In genomic region chr12:70260610-70261009, GRCh38 we compare ENCODE assay signal across 12 cellular contexts. TPM values are rescaled to one million over a fixed set of nuclear protein-coding genes. Genes with fewer than 3 reads are reported as not detected.
DNase-seq lines count a peak whose midpoint lies in the region; ATAC-seq and TF ChIP-seq lines count a peak whose summit lies in the region.
"Had no signal": no experiment of that assay in that cellular context is flagged by ENCODE, and none has a peak within 500 bp of the region (broad histone marks: within the 10 kb centered on the region; RNA-seq: fewer than 3 reads in every experiment).

No MANE protein-coding gene starts in this region.

- peaks cover 2% of the 10 kb centered on the region for H3K9me3 Mint-ChIP-seq in CD4-positive, alpha-beta T cell
- H3K9me3 Mint-ChIP-seq in IgD-negative memory B cell, result no peaks in the 10 kb centered on the region
- peaks cover 13% of the 10 kb centered on the region for H3K9me3 Mint-ChIP-seq in activated naive CD8-positive, alpha-beta T cell treated with anti-CD3 and anti-CD28 coated beads for 36 hours
- no peaks in the 10 kb centered on the region; a peak in 1 of 5 replicates for H3K9me3 Mint-ChIP-seq in H9

- peaks cover 83% of the 10 kb centered on the region for H3K4me1 Mint-ChIP-seq in CD4-positive, alpha-beta T cell (ENCODE audit: low read depth)
- peaks cover 54 to 61% (median 59%) of the 10 kb centered on the region in 3 donors for H3K4me1 Mint-ChIP-seq in IgD-negative memory B cell
- H3K4me1 Mint-ChIP-seq in activated naive CD8-positive, alpha-beta T cell treated with anti-CD3 and anti-CD28 coated beads for 36 hours, result peaks cover 58% of the 10 kb centered on the region
- H3K4me1 Mint-ChIP-seq in H9, result peaks cover 45 to 46% of the 10 kb centered on the region in 2 experiments

- ATAC-seq in CD4-positive, alpha-beta T cell (ENCODE audit: poor library complexity), result no peak
- peak; percentile 71 for ATAC-seq in GM18861 (IDR thresholded peaks at IDR 0.05; ENCODE audit: unreplicated experiment)
- no peak for ATAC-seq in HG02678 (IDR thresholded peaks at IDR 0.05; ENCODE audit: unreplicated experiment)

- no peaks in the 10 kb centered on the region for H3K27me3 ChIP-seq in CD4-positive, alpha-beta T cell (ENCODE audit: control insufficient read depth, insufficient read depth, low read length)
- H3K27me3 ChIP-seq in H9 (ENCODE audit: insufficient read depth, low read length), result no peaks in the 10 kb centered on the region

- CTCF ChIA-PET in CD4-positive, alpha-beta T cell (lab: Charles Lee), result no interaction called here

- no peak overlapping the region for H3K4me2 ChIP-seq in H9 (ENCODE audit: insufficient read depth, insufficient read length, low read length)

- no peak for TF ChIP-seq CTCF in CD4-positive, alpha-beta T cell (IDR thresholded peaks at IDR 0.05)
- TF ChIP-seq CTCF in H9 (conservative IDR thresholded peaks at IDR 0.05), result no peak

- DNase-seq in CD4-positive, alpha-beta T cell, result no peak
- no peak for DNase-seq in activated naive CD8-positive, alpha-beta T cell treated with anti-CD3 and anti-CD28 coated beads for 36 hours
- DNase-seq in putamen (ENCODE audit: low spot score) (no peak), H9 (no peak)
- no peak for DNase-seq in effector CD8-positive, alpha-beta T cell (lab: John Stamatoyannopoulos, UW)
- DNase-seq: activated CD8-positive, alpha-beta memory T cell treated with anti-CD3 and anti-CD28 coated beads, Interleukin-2, amount 50 U/mL, for 4 hours; islet precursor cell; NCI-H1105; WERI-Rb-1 had no signal

- H3K23ac ChIP-seq in H9 (ENCODE audit: insufficient read length, low read depth, low read length), result no peak overlapping the region

- WGBS in H9 (ENCODE audit: extremely low coverage, insufficient read length, low lambda C conversion rate), result no CpG with 5 or more reads among the region's 1 CpG

- no peak overlapping the region for H3K27ac ChIP-seq in CD4-positive, alpha-beta T cell (ENCODE audit: low read depth, low read length)
- H3K27ac ChIP-seq in H9 (ENCODE audit: insufficient read length, low read depth, low read length), result no peak overlapping the region
- H3K27ac ChIP-seq: WERI-Rb-1 had no signal

- H3T11ph ChIP-seq in H9 (ENCODE audit: low read length), result no peak overlapping the region

- no peak overlapping the region for H3K4me3 Mint-ChIP-seq in CD4-positive, alpha-beta T cell
- H3K4me3 Mint-ChIP-seq in IgD-negative memory B cell, result peak overlapping the region in 3 of 4 donors; percentile 3 to 25 (median 19)
- no peak overlapping the region for H3K4me3 Mint-ChIP-seq in activated naive CD8-positive, alpha-beta T cell treated with anti-CD3 and anti-CD28 coated beads for 36 hours
- H3K4me3 Mint-ChIP-seq in H9, result no peak overlapping the region

- peaks cover 4% of the 10 kb centered on the region for H3K79me1 ChIP-seq in H9 (ENCODE audit: insufficient read depth, low read depth, low read length, poor library complexity, severe bottlenecking)

- H3K4ac ChIP-seq in H9 (ENCODE audit: low read depth, low read length), result no peak overlapping the region

- no peak overlapping the region for H2AK5ac ChIP-seq in H9 (ENCODE audit: insufficient read length, low read length)

- no peaks in the 10 kb centered on the region for H4K20me1 ChIP-seq in H9 (ENCODE audit: control insufficient read depth, insufficient read depth, insufficient read length)

- H3K9ac ChIP-seq in H9 (ENCODE audit: extremely low read depth, insufficient read length, low read length), result no peak overlapping the region

- H2BK12ac ChIP-seq in H9 (ENCODE audit: insufficient read length, low read depth, low read length), result no peak overlapping the region

- peaks cover 23% of the 10 kb centered on the region; the same call in 1 of the 2 replicates for H3K79me2 ChIP-seq in H9 (ENCODE audit: insufficient read depth, low read length)

- intact Hi-C loops in CD4-positive, alpha-beta T cell (cut with DNase I, micrococcal nuclease), result loop anchor here in 1 of 2 experiments (1.0 to 2.0 kb wide), 2 partner anchors 14 to 16 kb away; no protein-coding TSS in a partner anchor

- no peaks in the 10 kb centered on the region for H3K27me3 Mint-ChIP-seq in CD4-positive, alpha-beta T cell
- H3K27me3 Mint-ChIP-seq in IgD-negative memory B cell (no peaks in the 10 kb centered on the region), H9 (ENCODE audit: low read depth) (no peaks in the 10 kb centered on the region)
- no peaks in the 10 kb centered on the region for H3K27me3 Mint-ChIP-seq in activated naive CD8-positive, alpha-beta T cell treated with anti-CD3 and anti-CD28 coated beads for 36 hours

- no peak overlapping the region for H4K5ac ChIP-seq in H9 (ENCODE audit: insufficient read length, low read depth, low read length)

- peak overlapping the region; percentile 58 for H3K27ac Mint-ChIP-seq in CD4-positive, alpha-beta T cell
- H3K27ac Mint-ChIP-seq in IgD-negative memory B cell (peak overlapping the region in 2 of 3 donors; percentile 46 to 86), H9 (peak overlapping the region in 1 of 3 experiments; percentile 27; a peak in 3 of 7 replicates)
- H3K27ac Mint-ChIP-seq in activated naive CD8-positive, alpha-beta T cell treated with anti-CD3 and anti-CD28 coated beads for 36 hours, result peak overlapping the region; percentile 16

- H2BK120ac ChIP-seq in H9 (ENCODE audit: low read depth, low read length, poor library complexity, severe bottlenecking), result no peak overlapping the region

- H3K9me3 ChIP-seq in CD4-positive, alpha-beta T cell (ENCODE audit: control insufficient read depth, low read length), result no peaks in the 10 kb centered on the region
- H3K9me3 ChIP-seq in H9 (ENCODE audit: control insufficient read depth, low read depth, low read length), result no peaks in the 10 kb centered on the region

- H3K4me1 ChIP-seq in H9 (ENCODE audit: insufficient read depth, low read length), result peaks cover 2% of the 10 kb centered on the region; the same call in 1 of the 2 replicates

- H4K91ac ChIP-seq in H9 (ENCODE audit: insufficient read length, low read depth, low read length), result no peak overlapping the region

- H3K18ac ChIP-seq in H9 (ENCODE audit: insufficient read length, low read depth, low read length), result no peak overlapping the region

- H2BK5ac ChIP-seq in H9 (ENCODE audit: insufficient read length, low read length), result no peak overlapping the region

- H3K36me3 Mint-ChIP-seq in CD4-positive, alpha-beta T cell (ENCODE audit: low read depth), result peaks cover 45% of the 10 kb centered on the region
- peaks cover 11% of the 10 kb centered on the region for H3K36me3 Mint-ChIP-seq in IgD-negative memory B cell
- H3K36me3 Mint-ChIP-seq in activated naive CD8-positive, alpha-beta T cell treated with anti-CD3 and anti-CD28 coated beads for 36 hours, result peaks cover 43% of the 10 kb centered on the region
- H3K36me3 Mint-ChIP-seq in H9 (ENCODE audit: insufficient read depth in 1 of 3, low read depth in 3 of 3), result peaks cover 0 to 13% (median 3%) of the 10 kb centered on the region in 3 experiments; a peak in 6 of 7 replicates

- H2AFZ ChIP-seq in H9 (ENCODE audit: low read length), result no peak overlapping the region

- no peaks in the 10 kb centered on the region for H3K23me2 ChIP-seq in H9 (ENCODE audit: insufficient read length, low read depth, low read length, poor library complexity, severe bottlenecking)

- H2BK20ac ChIP-seq in H9 (ENCODE audit: low read depth, low read length, poor library complexity, severe bottlenecking), result no peak overlapping the region

- no peak overlapping the region for H3K56ac ChIP-seq in H9 (ENCODE audit: insufficient read length, low read depth, low read length)

- POLR2A ChIA-PET in CD4-positive, alpha-beta T cell (lab: Charles Lee), result no interaction called here

- H2BK15ac ChIP-seq in H9 (ENCODE audit: low read depth, low read length), result no peak overlapping the region

- no peak overlapping the region for H3K14ac ChIP-seq in H9 (ENCODE audit: insufficient read depth, low read length)

- H4K8ac ChIP-seq in H9 (replicated peaks; ENCODE audit: insufficient read length, low read depth, low read length), result no peak overlapping the region

RNA-seq across cellular contexts. Expression of gene CNOT2, which starts 17.4 kb away (rescaled TPM):
- 100 to 1,000 TPM; 107 to 121 TPM for total RNA-seq in CD4-positive, alpha-beta T cell
- polyA plus RNA-seq in IgD-negative memory B cell, result 106 TPM
- 10 to 100 TPM; 61.1 to 69.7 TPM for total RNA-seq in activated naive CD8-positive, alpha-beta T cell treated with anti-CD3 and anti-CD28 coated beads for 36 hours
- total RNA-seq in H9 (2021), result 78.8 and 82.9 TPM in 2 replicates

Comparison
In these comparisons a context has a peak if more than half of its experiments do, and no peak if none do; other contexts are left out.
1. H3K4me3 Mint-ChIP-seq: peak in IgD-negative memory B cell (3 of 4); none in CD4-positive, alpha-beta T cell (single experiment), activated naive CD8-positive, alpha-beta T cell treated with anti-CD3 and anti-CD28 coated beads for 36 hours (single experiment) and H9 (0 of 2).